In the genomic region with DNA sequence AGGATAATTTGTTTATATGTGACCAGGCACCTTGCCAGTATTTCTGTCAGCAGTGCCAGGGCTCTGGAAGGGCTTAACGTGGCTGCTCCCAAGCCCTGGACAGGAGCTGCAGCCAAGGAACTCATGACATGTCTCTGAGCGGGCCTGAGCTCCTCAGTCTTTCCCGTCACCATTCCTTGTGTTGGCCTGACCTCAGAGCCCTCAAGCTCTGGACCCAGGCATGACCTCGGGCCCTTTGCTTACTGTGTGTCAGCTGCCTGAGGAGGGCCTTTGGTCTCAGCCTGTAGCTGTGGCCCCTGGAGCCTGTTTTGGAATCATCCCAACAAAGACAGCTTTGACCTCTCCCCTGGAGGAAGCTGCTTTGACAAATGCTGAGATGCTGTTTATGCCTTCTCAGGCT, we compare ENCODE assay signal across 13 cellular contexts.
DNase-seq lines count a peak whose midpoint lies in the region; ATAC-seq, FAIRE-seq and TF ChIP-seq lines count a peak whose summit lies in the region.
"Had no signal": no experiment of that assay in that cellular context is flagged by ENCODE, and none has a peak within 500 bp of the region (broad histone marks: within the 10 kb centered on the region; RNA-seq: fewer than 3 reads in every experiment).

No MANE protein-coding gene starts in this region.

- ATAC-seq in gastrocnemius medialis: peak; percentile 14 to 37

- H3K27ac ChIP-seq in kidney (ENCODE audit: low read depth in 2 of 2, low read length in 2 of 2) (no peak overlapping the region), gastrocnemius medialis (peak overlapping the region in 3 of 4 donors; percentile 27 to 43 (median 33))
- H3K27ac ChIP-seq: parathyroid adenoma, SJSA1 had no signal

- peaks cover 58% of the 10 kb centered on the region for H3K4me1 Mint-ChIP-seq in brain

- H3K9me3 ChIP-seq in kidney (ENCODE audit: control insufficient read depth in 1 of 2, low read length in 2 of 2) (no peaks in the 10 kb centered on the region), gastrocnemius medialis (no peaks in the 10 kb centered on the region)
- H3K9me3 ChIP-seq: SJSA1 had no signal

- no peak overlapping the region for H3K4me3 ChIP-seq in kidney (ENCODE audit: low read length in 2 of 2)
- H3K4me3 ChIP-seq in gastrocnemius medialis: no peak overlapping the region
- H3K4me3 ChIP-seq: SJSA1 had no signal

- no peak for TF ChIP-seq POLR2A in gastrocnemius medialis (IDR thresholded peaks at IDR 0.05)

- DNase-seq in H4 (ENCODE audit: low spot score) (peak; percentile 58), kidney (peak; percentile 72), gastrocnemius medialis (peak in 1 of 2 donors; percentile 15), COLO668 (lab: John Stamatoyannopoulos, UW; ENCODE audit: unreplicated experiment) (no peak), RKO (ENCODE audit: low spot score) (no peak), GM19238 (ENCODE audit: insufficient read length, low spot score) (no peak), HT-29 (ENCODE audit: low spot score) (no peak)
- DNase-seq: activated CD4-positive, alpha-beta T cell treated with anti-CD3 and anti-CD28 coated beads, Interleukin-2, amount 50 U/mL, for 48 hours; amniotic stem cell had no signal

- H3K9me3 Mint-ChIP-seq in brain: peaks cover 0 to 7% (median 2%) of the 10 kb centered on the region in 5 experiments
- H3K9me3 Mint-ChIP-seq: activated T-helper 1 cell treated with anti-CD3 and anti-CD28 coated beads, Interleukin-12 subunit alpha, Interleukin-12 subunit beta, Interleukin-2, Interleukin-4 antibody, amounts not matched to agents 30 ng/mL and 10 ng/mL and 1 ng/mL, durations not matched to agents 14 hours and 24 hours and 36 hours had no signal

- no peak overlapping the region for H3K4me3 Mint-ChIP-seq in brain
- H3K4me3 Mint-ChIP-seq: activated T-helper 1 cell treated with anti-CD3 and anti-CD28 coated beads, Interleukin-12 subunit alpha, Interleukin-12 subunit beta, Interleukin-2, Interleukin-4 antibody, amounts not matched to agents 30 ng/mL and 10 ng/mL and 1 ng/mL, durations not matched to agents 14 hours and 24 hours and 36 hours had no signal

- H3K36me3 ChIP-seq in kidney (ENCODE audit: control insufficient read depth in 1 of 2, insufficient read depth in 2 of 2, low read length in 2 of 2): no peaks in the 10 kb centered on the region
- H3K36me3 ChIP-seq in gastrocnemius medialis: no peaks in the 10 kb centered on the region
- H3K36me3 ChIP-seq: SJSA1 had no signal

- H3K27me3 ChIP-seq in gastrocnemius medialis: no peaks in the 10 kb centered on the region
- H3K27me3 ChIP-seq: SJSA1 had no signal

- intact Hi-C loops in kidney (cut with DNase I) (no loop called here), gastrocnemius medialis (cut with DNase I; ENCODE audit: low total_unique reads) (no loop called here)

- peaks cover 3% of the 10 kb centered on the region for H3K27me3 Mint-ChIP-seq in brain

- H3K4me1 ChIP-seq in kidney (ENCODE audit: control insufficient read depth in 1 of 2, insufficient read depth in 1 of 2, low read depth in 1 of 2, low read length in 2 of 2): peaks cover 0 to 8% of the 10 kb centered on the region in 2 donors
- peaks cover 22 to 39% of the 10 kb centered on the region in 2 donors for H3K4me1 ChIP-seq in gastrocnemius medialis
- H3K4me1 ChIP-seq: parathyroid adenoma had no signal

- no peak for TF ChIP-seq CTCF in brain (conservative IDR thresholded peaks at IDR 0.05)
- TF ChIP-seq CTCF in kidney (IDR thresholded peaks at IDR 0.05; ENCODE audit: borderline replicate concordance, extremely low read depth, insufficient read depth): no peak
- no peak for TF ChIP-seq CTCF in gastrocnemius medialis (IDR thresholded peaks at IDR 0.05 in 4 of 5, conservative IDR thresholded peaks at IDR 0.05 in 1 of 5)

- no peak for FAIRE-seq in kidney (lab: Jason Lieb, UNC)

- H3K27ac Mint-ChIP-seq in brain: peak overlapping the region in 3 of 5 experiments; percentile 87 to 95 (median 93)
- H3K27ac Mint-ChIP-seq: activated T-helper 1 cell treated with anti-CD3 and anti-CD28 coated beads, Interleukin-12 subunit alpha, Interleukin-12 subunit beta, Interleukin-2, Interleukin-4 antibody, amounts not matched to agents 30 ng/mL and 10 ng/mL and 1 ng/mL, durations not matched to agents 14 hours and 24 hours and 36 hours had no signal

- in situ Hi-C loops in gastrocnemius medialis (cut with MboI; ENCODE audit: low sequenced_read_pairs in 4 of 4): no loop called here

- no peaks in the 10 kb centered on the region for H3K36me3 Mint-ChIP-seq in brain

- H3K9ac ChIP-seq in kidney (ENCODE audit: low read length in 2 of 2): no peak overlapping the region
- H3K9ac ChIP-seq: parathyroid adenoma had no signal

Comparison
In these comparisons a context has a peak if more than half of its experiments do, and no peak if none do; other contexts are left out.
1. DNase-seq: peak in H4 (single experiment) and kidney (single experiment); none in COLO668 (single experiment), RKO (single experiment), GM19238 (single experiment) and HT-29 (single experiment).
2. H3K27ac ChIP-seq: peak in gastrocnemius medialis (3 of 4); none in kidney (0 of 2).